1 cellular context compared by ENCODE assay signal in genomic region chr2:223820549-223820948, GRCh38.
TF ChIP-seq lines count a peak whose summit lies in the region.

No MANE protein-coding gene starts in this region.

TF ChIP-seq in K562, 482 proteins besides CTCF, POLR2A, EP300 and RAD21:
- TF ChIP-seq C11orf30 (IDR thresholded peaks at IDR 0.05; ENCODE audit: low read depth) (0 out of 2 replicates have a peak, but pooled peaks have one; percentile 16), ZBED1 (IDR thresholded peaks at IDR 0.05) (no peak), ZNF316 (IDR thresholded peaks at IDR 0.05) (peak; percentile 39)
